In genomic region chr12:112325157-112325556, GRCh38 we compare ENCODE assay signal across 8 cellular contexts.
"Had no signal": no experiment of that assay in that cellular context is flagged by ENCODE, and none has a peak within 500 bp of the region (broad histone marks: within the 10 kb centered on the region; RNA-seq: fewer than 3 reads in every experiment).

No MANE protein-coding gene starts in this region.

- ATAC-seq: GM23338 had no signal

- H2AFZ ChIP-seq: GM23338 had no signal

- DNase-seq: H9, HCEC 1CT, HFFc6, KBM-7 had no signal

- H3K4me2 ChIP-seq: GM23338 had no signal

- H3K4me3 ChIP-seq: GM23338 had no signal

- FAIRE-seq: H1, H54, HTR-8/SVneo had no signal
